23 cellular contexts compared by ENCODE assay signal in the genomic region with DNA sequence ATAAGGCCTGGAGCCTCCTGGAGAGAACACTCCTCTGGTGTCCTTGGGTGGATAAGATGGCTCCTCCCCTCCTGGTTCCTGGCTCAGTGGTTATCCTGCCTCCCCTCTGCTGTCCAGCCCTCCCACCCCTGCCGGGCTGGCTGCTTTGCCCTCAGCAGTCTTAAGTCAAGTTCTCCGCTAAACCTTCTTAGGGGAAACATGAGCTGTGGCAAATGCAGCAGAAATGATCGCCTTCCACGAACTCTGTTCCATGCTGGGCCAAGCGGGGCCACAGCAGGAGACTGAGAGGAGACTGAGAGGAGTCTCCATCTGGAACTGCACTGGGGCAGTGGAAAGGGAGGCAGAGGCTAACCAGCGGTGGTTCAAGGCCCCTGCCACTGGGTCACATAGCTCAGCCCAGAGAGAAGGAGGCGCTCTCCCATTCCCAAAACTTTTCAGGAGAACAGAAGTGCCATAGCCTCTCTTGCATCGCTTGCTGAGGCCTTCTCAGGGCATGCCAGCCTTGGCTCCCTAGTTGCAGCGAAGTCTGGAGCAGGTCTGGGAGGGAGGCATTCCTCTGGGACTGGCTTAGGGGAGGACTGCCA. TPM values are rescaled to one million over a fixed set of nuclear protein-coding genes. Genes with fewer than 3 reads are reported as not detected.
DNase-seq lines count a peak whose midpoint lies in the region; ATAC-seq, FAIRE-seq and TF ChIP-seq lines count a peak whose summit lies in the region.
"Had no signal": no experiment of that assay in that cellular context is flagged by ENCODE, and none has a peak within 500 bp of the region (broad histone marks: within the 10 kb centered on the region; RNA-seq: fewer than 3 reads in every experiment).

No MANE protein-coding gene starts in this region.

- peaks cover 19% of the 10 kb centered on the region for H3K4me1 Mint-ChIP-seq in activated CD4-positive, alpha-beta memory T cell treated with anti-CD3 and anti-CD28 coated beads for 36 hours (ENCODE audit: low read depth)
- peaks cover 30% of the 10 kb centered on the region for H3K4me1 Mint-ChIP-seq in activated CD4-positive, alpha-beta memory T cell treated with anti-CD3 and anti-CD28 coated beads, Interleukin-2, amount 10 ng/mL, durations not matched to agents 7 days and 5 days
- peaks cover 29% of the 10 kb centered on the region for H3K4me1 Mint-ChIP-seq in brain
- H3K4me1 Mint-ChIP-seq: CD14-positive monocyte had no signal

- no peak overlapping the region for H3K9ac ChIP-seq in keratinocyte (ENCODE audit: control insufficient read depth, extremely low read depth, insufficient read depth, low read length)
- H3K9ac ChIP-seq in stomach smooth muscle (ENCODE audit: low read length in 2 of 2) = peak overlapping the region in 1 of 2 donors; percentile 13
- H3K9ac ChIP-seq: parathyroid adenoma had no signal

- peak overlapping the region; percentile 24 for H3K27ac Mint-ChIP-seq in activated CD4-positive, alpha-beta memory T cell treated with anti-CD3 and anti-CD28 coated beads for 36 hours
- no peak overlapping the region for H3K27ac Mint-ChIP-seq in activated CD4-positive, alpha-beta memory T cell treated with anti-CD3 and anti-CD28 coated beads, Interleukin-2, amount 10 ng/mL, durations not matched to agents 7 days and 5 days
- H3K27ac Mint-ChIP-seq in brain = peak overlapping the region in 3 of 5 experiments; percentile 40 to 84 (median 66)

- intact Hi-C loops in activated CD4-positive, alpha-beta memory T cell treated with anti-CD3 and anti-CD28 coated beads for 36 hours (cut with micrococcal nuclease) = no loop called here

- H3K27me3 Mint-ChIP-seq in activated CD4-positive, alpha-beta memory T cell treated with anti-CD3 and anti-CD28 coated beads for 36 hours = no peaks in the 10 kb centered on the region
- H3K27me3 Mint-ChIP-seq in activated CD4-positive, alpha-beta memory T cell treated with anti-CD3 and anti-CD28 coated beads, Interleukin-2, amount 10 ng/mL, durations not matched to agents 7 days and 5 days = peaks cover 11% of the 10 kb centered on the region
- peaks cover 17% of the 10 kb centered on the region for H3K27me3 Mint-ChIP-seq in brain
- H3K27me3 Mint-ChIP-seq: T-helper 17 cell had no signal

- no peak overlapping the region for H2AFZ ChIP-seq in keratinocyte (ENCODE audit: control insufficient read depth, low read length)
- H2AFZ ChIP-seq: parathyroid adenoma had no signal

- no peaks in the 10 kb centered on the region for H3K9me3 ChIP-seq in keratinocyte (ENCODE audit: control insufficient read depth, low read depth, low read length)
- no peaks in the 10 kb centered on the region for H3K9me3 ChIP-seq in stomach smooth muscle (ENCODE audit: control insufficient read depth in 2 of 2, low read length in 2 of 2)

- TF ChIP-seq CTCF in brain (conservative IDR thresholded peaks at IDR 0.05) (no peak), keratinocyte (optimal IDR thresholded peaks at IDR 0.05 in 1 of 3, IDR thresholded peaks at IDR 0.05 in 1 of 3, conservative IDR thresholded peaks at IDR 0.05 in 1 of 3; ENCODE audit: extremely low read depth in 1 of 3, insufficient read depth in 2 of 3, low read length in 3 of 3) (peak in 1 of 3 experiments; percentile 11)

- H3K27ac ChIP-seq in keratinocyte (ENCODE audit: control insufficient read depth, insufficient read depth, low read length) (peak overlapping the region; percentile 32), stomach smooth muscle (ENCODE audit: low read length) (peak overlapping the region; percentile 93)
- H3K27ac ChIP-seq: parathyroid adenoma had no signal

- peaks cover 53% of the 10 kb centered on the region for H4K20me1 ChIP-seq in keratinocyte (ENCODE audit: control insufficient read depth, extremely low read depth, insufficient read depth, low read length)

- H3K27me3 ChIP-seq in keratinocyte (ENCODE audit: control insufficient read depth, extremely low read depth, insufficient read depth, low read length) (no peaks in the 10 kb centered on the region), stomach smooth muscle (ENCODE audit: control insufficient read depth in 1 of 2, insufficient read depth in 2 of 2, low read length in 2 of 2) (no peaks in the 10 kb centered on the region)

- no peak for DNase-seq in activated CD4-positive, alpha-beta memory T cell treated with anti-CD3 and anti-CD28 coated beads for 36 hours
- DNase-seq in activated CD4-positive, alpha-beta memory T cell treated with anti-CD3 and anti-CD28 coated beads, Interleukin-2, amount 10 ng/mL, durations not matched to agents 7 days and 5 days = no peak
- peak; percentile 55 for DNase-seq in keratinocyte (ENCODE audit: low read depth, low spot score)
- DNase-seq: activated naive CD4-positive, alpha-beta T cell treated with anti-CD3 and anti-CD28 coated beads, Interleukin-2, amount 50 U/mL, for 16 hours; activated T-cell treated with anti-CD3 and anti-CD28 coated beads for 4 hours; DND-41; hippocampal formation; Karpas-422; kidney glomerular epithelial cell; NCI-H1105 treated with DMSO at 0.1 percent for 48 hours; NCI-H2227 treated with DMSO at 0.1 percent for 48 hours; Right ventricle myocardium superior; small intestine; T-helper 17 cell had no signal

- POLR2A ChIA-PET in activated CD4-positive, alpha-beta memory T cell treated with anti-CD3 and anti-CD28 coated beads for 36 hours (lab: Charles Lee) = no interaction called here
- POLR2A ChIA-PET in activated CD4-positive, alpha-beta memory T cell treated with anti-CD3 and anti-CD28 coated beads, Interleukin-2, amount 10 ng/mL, durations not matched to agents 7 days and 5 days (lab: Charles Lee) = interaction anchor here (1.2 to 7.5 kb wide), 3 partner anchors 43 to 57 kb away, joined by 3 to 110 read pairs (median 35); no protein-coding TSS in a partner anchor

- no peaks in the 10 kb centered on the region for H3K79me2 ChIP-seq in keratinocyte (ENCODE audit: control insufficient read depth, insufficient read depth, low read length)
- H3K79me2 ChIP-seq: parathyroid adenoma had no signal

- ATAC-seq in GM19351 (IDR thresholded peaks at IDR 0.05; ENCODE audit: unreplicated experiment) (no peak), HG02840 (IDR thresholded peaks at IDR 0.05; ENCODE audit: low FRiP score, unreplicated experiment) (no peak), HG03342 (IDR thresholded peaks at IDR 0.05; ENCODE audit: unreplicated experiment) (no peak)
- ATAC-seq: activated CD4-positive, CD25-positive, alpha-beta regulatory T cell treated with anti-CD3 and anti-CD28 coated beads, Interleukin-2, amount 50 U/mL, for 24 hours; stimulated activated effector memory CD8-positive, alpha-beta T cell treated with anti-CD3 and anti-CD28 coated beads, Interleukin-12 subunit alpha, Interleukin-12 subunit beta, amount 100 ng/mL, for 72 hours; T-helper 17 cell had no signal

- peak; percentile 68 for FAIRE-seq in keratinocyte (lab: Jason Lieb, UNC)
- FAIRE-seq: small intestine had no signal

- peaks cover 14 to 31% of the 10 kb centered on the region in 2 experiments for H3K36me3 ChIP-seq in keratinocyte (ENCODE audit: control insufficient read depth in 2 of 2, extremely low read depth in 1 of 2, insufficient read depth in 2 of 2, low read length in 2 of 2)
- H3K36me3 ChIP-seq in stomach smooth muscle (ENCODE audit: control insufficient read depth in 2 of 2, insufficient read depth in 2 of 2, low read length in 2 of 2) = no peaks in the 10 kb centered on the region

- peaks cover 22% of the 10 kb centered on the region for H3K4me1 ChIP-seq in keratinocyte (ENCODE audit: control insufficient read depth, extremely low read depth, insufficient read depth, low read length)
- H3K4me1 ChIP-seq in stomach smooth muscle (ENCODE audit: control insufficient read depth, insufficient read depth, low read length) = peaks cover 60% of the 10 kb centered on the region
- H3K4me1 ChIP-seq: parathyroid adenoma had no signal

- dilution Hi-C loops in keratinocyte (cut with MboI; ENCODE audit: extremely low pct_ligation_motif_present, low sequenced_read_pairs) = no loop called here

- no peaks in the 10 kb centered on the region for H3K9me1 ChIP-seq in keratinocyte (ENCODE audit: control insufficient read depth, extremely low read depth, insufficient read depth, low read length)

- CTCF ChIA-PET in activated CD4-positive, alpha-beta memory T cell treated with anti-CD3 and anti-CD28 coated beads for 36 hours (lab: Charles Lee) = interaction anchor here (2.5 to 5.5 kb wide), 3 partner anchors 19 to 86 kb away, joined by 17 to 93 read pairs (median 24); no protein-coding TSS in a partner anchor
- CTCF ChIA-PET in activated CD4-positive, alpha-beta memory T cell treated with anti-CD3 and anti-CD28 coated beads, Interleukin-2, amount 10 ng/mL, durations not matched to agents 7 days and 5 days (lab: Charles Lee) = interaction anchor here (1.0 to 2.3 kb wide), 3 partner anchors 41 to 59 kb away, joined by 3 to 6 read pairs (median 4); no protein-coding TSS in a partner anchor

- H3K4me3 Mint-ChIP-seq in activated CD4-positive, alpha-beta memory T cell treated with anti-CD3 and anti-CD28 coated beads for 36 hours = no peak overlapping the region
- no peak overlapping the region for H3K4me3 Mint-ChIP-seq in activated CD4-positive, alpha-beta memory T cell treated with anti-CD3 and anti-CD28 coated beads, Interleukin-2, amount 10 ng/mL, durations not matched to agents 7 days and 5 days
- no peak overlapping the region for H3K4me3 Mint-ChIP-seq in brain
- H3K4me3 Mint-ChIP-seq: CD14-positive monocyte; stimulated activated effector memory CD8-positive, alpha-beta T cell treated with anti-CD3 and anti-CD28 coated beads, Interleukin-12 subunit alpha, Interleukin-12 subunit beta, amount 100 ng/mL, for 72 hours; T-helper 17 cell had no signal

- H3K4me3 ChIP-seq in keratinocyte (ENCODE audit: control insufficient read depth in 2 of 3, extremely low read depth in 1 of 3, insufficient read depth in 2 of 3, low read depth in 1 of 3, low read length in 3 of 3) = no peak overlapping the region
- peak overlapping the region in 1 of 2 donors; percentile 22 for H3K4me3 ChIP-seq in stomach smooth muscle (ENCODE audit: low read length in 2 of 2)

- no peaks in the 10 kb centered on the region for H3K9me3 Mint-ChIP-seq in activated CD4-positive, alpha-beta memory T cell treated with anti-CD3 and anti-CD28 coated beads for 36 hours
- no peaks in the 10 kb centered on the region for H3K9me3 Mint-ChIP-seq in activated CD4-positive, alpha-beta memory T cell treated with anti-CD3 and anti-CD28 coated beads, Interleukin-2, amount 10 ng/mL, durations not matched to agents 7 days and 5 days
- peaks cover 7 to 28% (median 14%) of the 10 kb centered on the region in 5 experiments for H3K9me3 Mint-ChIP-seq in brain
- H3K9me3 Mint-ChIP-seq: stimulated activated effector memory CD8-positive, alpha-beta T cell treated with anti-CD3 and anti-CD28 coated beads, Interleukin-12 subunit alpha, Interleukin-12 subunit beta, amount 100 ng/mL, for 72 hours had no signal

- peaks cover 8% of the 10 kb centered on the region for H3K36me3 Mint-ChIP-seq in activated CD4-positive, alpha-beta memory T cell treated with anti-CD3 and anti-CD28 coated beads for 36 hours
- peaks cover 23% of the 10 kb centered on the region for H3K36me3 Mint-ChIP-seq in activated CD4-positive, alpha-beta memory T cell treated with anti-CD3 and anti-CD28 coated beads, Interleukin-2, amount 10 ng/mL, durations not matched to agents 7 days and 5 days (ENCODE audit: low read depth)
- H3K36me3 Mint-ChIP-seq in brain = no peaks in the 10 kb centered on the region
- H3K36me3 Mint-ChIP-seq: CD14-positive monocyte had no signal

- no peak overlapping the region for H3K4me2 ChIP-seq in keratinocyte (ENCODE audit: control insufficient read depth, extremely low read depth, insufficient read depth, low read depth, low read length)

RNA-seq across cellular contexts. Expression of a gene that starts 26.9 kb away (rescaled TPM):
- 10 to 100 TPM; 14.5 to 15.2 TPM for total RNA-seq in activated CD4-positive, alpha-beta memory T cell treated with anti-CD3 and anti-CD28 coated beads for 36 hours
- 10 to 100 TPM in 1 of 2 experiments, 1 to 10 TPM in 1; 9.5 to 12.7 TPM for total RNA-seq in activated CD4-positive, alpha-beta memory T cell treated with anti-CD3 and anti-CD28 coated beads, Interleukin-2, amount 10 ng/mL, durations not matched to agents 7 days and 5 days
- polyA plus RNA-seq in brain (ENCODE audit: insufficient read depth, low read depth, low replicate concordance) (not detected), keratinocyte (129 to 171 TPM (median 160 TPM) in 3 replicates)
- polyA plus RNA-seq in keratinocyte (2011; ENCODE audit: low read depth) = 182 TPM
- polyA plus RNA-seq in keratinocyte (2011; cell fraction: cytosol; rRNA removed) = 162 and 255 TPM in 2 replicates
- 758 and 1,104 TPM in 2 replicates for polyA plus RNA-seq in keratinocyte (2011; cell fraction: nucleus; rRNA removed)
- 221 and 630 TPM in 2 replicates for polyA plus RNA-seq in keratinocyte (2012; ENCODE audit: low replicate concordance)
- polyA minus RNA-seq in keratinocyte = 229 to 1,669 TPM (median 398 TPM) in 3 replicates
- polyA minus RNA-seq in keratinocyte (2011; cell fraction: cytosol; rRNA and poly(A)+ RNA removed) = 367 TPM
- polyA minus RNA-seq in keratinocyte (2011; cell fraction: nucleus; rRNA and poly(A)+ RNA removed) = 523 and 706 TPM in 2 replicates
- total RNA-seq: Right ventricle myocardium superior had no signal
- polyA plus RNA-seq: CD14-positive monocyte had no signal

RNA-seq across cellular contexts. Expression of a gene that starts 31.3 kb away (rescaled TPM):
- 10 to 100 TPM; 14.6 to 15.5 TPM for total RNA-seq in activated CD4-positive, alpha-beta memory T cell treated with anti-CD3 and anti-CD28 coated beads for 36 hours
- total RNA-seq in activated CD4-positive, alpha-beta memory T cell treated with anti-CD3 and anti-CD28 coated beads, Interleukin-2, amount 10 ng/mL, durations not matched to agents 7 days and 5 days = 10 to 100 TPM; 27.1 to 28.4 TPM
- 50.5 TPM for polyA plus RNA-seq in brain (ENCODE audit: insufficient read depth, low read depth, low replicate concordance)
- 6.0 to 13.8 TPM (median 6.8 TPM) in 3 replicates for polyA plus RNA-seq in keratinocyte
- 0.44 TPM for polyA plus RNA-seq in keratinocyte (2011; ENCODE audit: low read depth)
- polyA plus RNA-seq in keratinocyte (2011; cell fraction: cytosol; rRNA removed) = 9.2 and 12.4 TPM in 2 replicates
- 6.5 and 10.0 TPM in 2 replicates for polyA plus RNA-seq in keratinocyte (2011; cell fraction: nucleus; rRNA removed)
- polyA plus RNA-seq in keratinocyte (2012; ENCODE audit: low replicate concordance) = 5.1 and 17.9 TPM in 2 replicates
- 6.8 to 30.7 TPM (median 7.6 TPM) in 3 replicates for polyA minus RNA-seq in keratinocyte
- 15.9 TPM for polyA minus RNA-seq in keratinocyte (2011; cell fraction: cytosol; rRNA and poly(A)+ RNA removed)
- 3.8 and 6.0 TPM in 2 replicates for polyA minus RNA-seq in keratinocyte (2011; cell fraction: nucleus; rRNA and poly(A)+ RNA removed)

RNA-seq across cellular contexts. Expression of a gene that starts 56.8 kb away (rescaled TPM):
- 100 to 1,000 TPM; 301 to 311 TPM for total RNA-seq in activated CD4-positive, alpha-beta memory T cell treated with anti-CD3 and anti-CD28 coated beads for 36 hours
- 100 to 1,000 TPM; 361 to 373 TPM for total RNA-seq in activated CD4-positive, alpha-beta memory T cell treated with anti-CD3 and anti-CD28 coated beads, Interleukin-2, amount 10 ng/mL, durations not matched to agents 7 days and 5 days
- polyA plus RNA-seq in brain (ENCODE audit: insufficient read depth, low read depth, low replicate concordance) (141 TPM), keratinocyte (5.2 to 45.0 TPM (median 27.1 TPM) in 3 replicates)
- 3.0 TPM for polyA plus RNA-seq in keratinocyte (2011; ENCODE audit: low read depth)
- 5.1 and 13.0 TPM in 2 replicates for polyA plus RNA-seq in keratinocyte (2011; cell fraction: cytosol; rRNA removed)
- polyA plus RNA-seq in keratinocyte (2011; cell fraction: nucleus; rRNA removed) = 6.1 and 10.4 TPM in 2 replicates
- 0.23 and 33.4 TPM in 2 replicates for polyA plus RNA-seq in keratinocyte (2012; ENCODE audit: low replicate concordance)
- 3.0 to 28.7 TPM (median 4.0 TPM) in 3 replicates for polyA minus RNA-seq in keratinocyte
- 5.8 TPM for polyA minus RNA-seq in keratinocyte (2011; cell fraction: cytosol; rRNA and poly(A)+ RNA removed)
- 3.3 and 6.9 TPM in 2 replicates for polyA minus RNA-seq in keratinocyte (2011; cell fraction: nucleus; rRNA and poly(A)+ RNA removed)
